In the genomic region with DNA sequence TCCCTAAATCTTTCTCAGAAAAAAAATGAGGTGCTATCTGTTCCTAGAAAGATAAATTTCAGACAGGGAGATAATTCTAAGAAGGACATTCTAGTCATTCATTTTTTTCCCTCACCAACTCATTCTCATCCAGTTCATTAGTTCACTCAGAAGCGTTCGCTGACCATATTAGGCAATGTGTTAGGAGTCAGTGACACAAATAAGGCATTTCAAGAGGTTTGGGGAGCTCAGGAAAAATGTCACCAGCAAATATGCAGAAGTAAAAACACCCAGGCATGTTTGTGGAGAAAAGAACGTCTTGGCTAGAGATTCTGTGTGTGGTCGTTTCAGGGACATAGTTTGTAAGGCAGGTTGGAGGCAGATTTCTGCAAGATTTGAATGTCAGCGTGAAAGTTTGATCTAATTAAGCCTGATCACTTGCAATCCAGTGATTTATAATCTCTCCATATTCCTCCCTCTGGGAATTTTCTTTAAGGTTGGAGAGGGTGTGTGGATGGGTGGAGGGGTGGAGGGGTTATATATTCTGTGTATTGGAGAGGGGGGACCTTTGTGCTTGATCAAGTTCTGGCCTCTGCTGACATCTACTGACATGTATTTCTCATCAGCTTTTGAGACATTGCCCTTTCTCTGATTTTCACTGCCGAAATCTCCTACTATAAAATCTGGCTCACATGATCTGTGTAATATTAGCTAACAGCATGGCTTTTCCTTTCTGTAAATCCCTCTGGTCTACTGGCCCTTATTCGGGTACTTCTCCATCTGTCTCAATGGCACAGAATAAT, we compare ENCODE assay signal across 14 cellular contexts. TPM values are rescaled to one million over a fixed set of nuclear protein-coding genes. Genes with fewer than 3 reads are reported as not detected.
A peak's percentile ranks its signal among the peaks of the same experiment; 100 is the strongest.
DNase-seq lines count a peak whose midpoint lies in the region; ATAC-seq and TF ChIP-seq lines count a peak whose summit lies in the region.
"Had no signal": no experiment of that assay in that cellular context is flagged by ENCODE, and none has a peak within 500 bp of the region (broad histone marks: within the 10 kb centered on the region; RNA-seq: fewer than 3 reads in every experiment).

No MANE protein-coding gene starts in this region.

- no peaks in the 10 kb centered on the region for H3K23me2 ChIP-seq in H9 (ENCODE audit: insufficient read length, low read depth, low read length, poor library complexity, severe bottlenecking)

- no peak overlapping the region for H3K4me3 Mint-ChIP-seq in H9
- H3K4me3 Mint-ChIP-seq: activated naive CD4-positive, alpha-beta T cell treated with anti-CD3 and anti-CD28 coated beads, Interleukin-2, amount 50 U/mL, for 24 hours had no signal

- H3K27ac ChIP-seq in H9 (ENCODE audit: insufficient read length, low read depth, low read length) (no peak overlapping the region), RWPE2 (ENCODE audit: poor library complexity, severe bottlenecking) (no peak overlapping the region)

- H3K9ac ChIP-seq in H9 (ENCODE audit: extremely low read depth, insufficient read length, low read length), result no peak overlapping the region

- TF ChIP-seq CTCF in H9 (conservative IDR thresholded peaks at IDR 0.05) (peak; percentile 44; the same call in 2 of the 3 replicates), RWPE2 (IDR thresholded peaks at IDR 0.05; ENCODE audit: poor library complexity, severe bottlenecking) (peak; percentile 22), epithelial cell of proximal tubule (conservative IDR thresholded peaks at IDR 0.05; ENCODE audit: low read depth, low read length) (peak; percentile 6)

- no peaks in the 10 kb centered on the region for H3K79me2 ChIP-seq in H9 (ENCODE audit: insufficient read depth, low read length)

- H4K91ac ChIP-seq in H9 (ENCODE audit: insufficient read length, low read depth, low read length), result no peak overlapping the region

- no peak overlapping the region for H3T11ph ChIP-seq in H9 (ENCODE audit: low read length)

- H3K4me3 ChIP-seq in RWPE2 (ENCODE audit: severe bottlenecking) (no peak overlapping the region), epithelial cell of proximal tubule (ENCODE audit: low read depth, low read length) (no peak overlapping the region)
- H3K4me3 ChIP-seq: thyroid gland had no signal

- H3K23ac ChIP-seq in H9 (ENCODE audit: insufficient read length, low read depth, low read length), result no peak overlapping the region

- no peak for ATAC-seq in RWPE2 (ENCODE audit: low read depth)
- no peak for ATAC-seq in stimulated activated naive CD8-positive, alpha-beta T cell treated with anti-CD3 and anti-CD28 coated beads, Interleukin-15, Interleukin-2, amounts not matched to agents 100 U/mL and 50 U/mL, for 24 hours
- ATAC-seq in HG02884 (IDR thresholded peaks at IDR 0.05; ENCODE audit: unreplicated experiment), result no peak

- H2BK15ac ChIP-seq in H9 (ENCODE audit: low read depth, low read length), result no peak overlapping the region

- no peaks in the 10 kb centered on the region for H3K9me3 Mint-ChIP-seq in H9
- H3K9me3 Mint-ChIP-seq: activated naive CD4-positive, alpha-beta T cell treated with anti-CD3 and anti-CD28 coated beads, Interleukin-2, amount 50 U/mL, for 24 hours had no signal

- H2AK5ac ChIP-seq in H9 (ENCODE audit: insufficient read length, low read length), result no peak overlapping the region

- no peak overlapping the region for H4K8ac ChIP-seq in H9 (replicated peaks; ENCODE audit: insufficient read length, low read depth, low read length)

- no peak overlapping the region for H2BK5ac ChIP-seq in H9 (ENCODE audit: insufficient read length, low read length)

- H3K36me3 ChIP-seq in RWPE2 (ENCODE audit: low read depth), result no peaks in the 10 kb centered on the region
- H3K36me3 ChIP-seq: thyroid gland had no signal

- DNase-seq in H9 (no peak), RWPE2 (ENCODE audit: low spot score) (no peak), epithelial cell of proximal tubule (ENCODE audit: low read depth) (no peak), non-pigmented ciliary epithelial cell (ENCODE audit: low read depth) (peak; percentile 9), HCEC 1CT (no peak)
- no peak for DNase-seq in stimulated activated naive CD8-positive, alpha-beta T cell treated with anti-CD3 and anti-CD28 coated beads, Interleukin-15, Interleukin-2, amounts not matched to agents 100 U/mL and 50 U/mL, for 24 hours
- no peak for DNase-seq in stimulated activated CD4-positive, alpha-beta T cell treated with anti-CD3 and anti-CD28 coated beads, Interleukin-1b, Interleukin-23, amount 100 ng/mL, for 48 hours
- DNase-seq: dorsolateral prefrontal cortex, retina, T1000, thyroid gland had no signal

- no peaks in the 10 kb centered on the region for H3K27me3 ChIP-seq in H9 (ENCODE audit: insufficient read depth, low read length)
- H3K27me3 ChIP-seq in RWPE2 (ENCODE audit: insufficient read depth, poor library complexity, severe bottlenecking), result no peaks in the 10 kb centered on the region
- H3K27me3 ChIP-seq: thyroid gland had no signal

- no peak overlapping the region for H3K18ac ChIP-seq in H9 (ENCODE audit: insufficient read length, low read depth, low read length)

- no peak overlapping the region for H3K4me2 ChIP-seq in H9 (ENCODE audit: insufficient read depth, insufficient read length, low read length)

- H3K4me1 ChIP-seq in H9 (ENCODE audit: insufficient read depth, low read length) (no peaks in the 10 kb centered on the region), RWPE2 (ENCODE audit: insufficient read depth, poor library complexity, severe bottlenecking) (peaks cover 18% of the 10 kb centered on the region)
- H3K4me1 ChIP-seq: thyroid gland had no signal

- H2BK20ac ChIP-seq in H9 (ENCODE audit: low read depth, low read length, poor library complexity, severe bottlenecking), result peak overlapping the region; percentile 84

- no peaks in the 10 kb centered on the region for H4K20me1 ChIP-seq in H9 (ENCODE audit: control insufficient read depth, insufficient read depth, insufficient read length)

- peak overlapping the region; percentile 75 for H2AFZ ChIP-seq in H9 (ENCODE audit: low read length)

- H3K9me3 ChIP-seq in H9 (ENCODE audit: control insufficient read depth, low read depth, low read length), result no peaks in the 10 kb centered on the region
- H3K9me3 ChIP-seq in RWPE2 (ENCODE audit: severe bottlenecking), result no peaks in the 10 kb centered on the region
- H3K9me3 ChIP-seq: thyroid gland had no signal

- H3K79me1 ChIP-seq in H9 (ENCODE audit: insufficient read depth, low read depth, low read length, poor library complexity, severe bottlenecking), result no peaks in the 10 kb centered on the region

- H3K27ac Mint-ChIP-seq in H9, result peak overlapping the region in 2 of 3 experiments; percentile 9 to 14; a peak in 2 of 7 replicates
- H3K27ac Mint-ChIP-seq: activated naive CD4-positive, alpha-beta T cell treated with anti-CD3 and anti-CD28 coated beads, Interleukin-2, amount 50 U/mL, for 24 hours had no signal

- no peak overlapping the region for H3K14ac ChIP-seq in H9 (ENCODE audit: insufficient read depth, low read length)

- no peak overlapping the region for H2BK120ac ChIP-seq in H9 (ENCODE audit: low read depth, low read length, poor library complexity, severe bottlenecking)

- WGBS in H9 (ENCODE audit: extremely low coverage, insufficient read length, low lambda C conversion rate), result no CpG with 5 or more reads among the region's 7 CpGs

- peaks cover 0 to 11% of the 10 kb centered on the region in 2 experiments; a peak in 1 of 4 replicates for H3K4me1 Mint-ChIP-seq in H9
- H3K4me1 Mint-ChIP-seq: activated naive CD4-positive, alpha-beta T cell treated with anti-CD3 and anti-CD28 coated beads, Interleukin-2, amount 50 U/mL, for 24 hours had no signal

- H4K5ac ChIP-seq in H9 (ENCODE audit: insufficient read length, low read depth, low read length), result no peak overlapping the region

- no peaks in the 10 kb centered on the region for H3K27me3 Mint-ChIP-seq in H9 (ENCODE audit: low read depth)

- no peak overlapping the region for H2BK12ac ChIP-seq in H9 (ENCODE audit: insufficient read length, low read depth, low read length)

- H3K36me3 Mint-ChIP-seq in H9 (ENCODE audit: insufficient read depth in 1 of 3, low read depth in 3 of 3), result no peaks in the 10 kb centered on the region
- H3K36me3 Mint-ChIP-seq: activated naive CD4-positive, alpha-beta T cell treated with anti-CD3 and anti-CD28 coated beads, Interleukin-2, amount 50 U/mL, for 24 hours had no signal

- no peak overlapping the region; the same call in 1 of the 2 replicates for H3K4ac ChIP-seq in H9 (ENCODE audit: low read depth, low read length)

- no peak overlapping the region for H3K56ac ChIP-seq in H9 (ENCODE audit: insufficient read length, low read depth, low read length)

RNA-seq across cellular contexts. Expression of a gene that starts 3.6 kb away (rescaled TPM):
- 0.09 and 0.17 TPM in 2 replicates for total RNA-seq in H9 (2021)
- total RNA-seq in epithelial cell of proximal tubule, result not detected in 2 replicates
- total RNA-seq: activated CD8-positive, alpha-beta memory T cell treated with anti-CD3 and anti-CD28 coated beads for 36 hours had no signal

RNA-seq across cellular contexts. Expression of a gene that starts 49.3 kb away (rescaled TPM):
- total RNA-seq in H9 (2021) (not detected in 2 replicates), epithelial cell of proximal tubule (not detected in 2 replicates)
- total RNA-seq: activated CD8-positive, alpha-beta memory T cell treated with anti-CD3 and anti-CD28 coated beads for 36 hours had no signal
